Comparison of ENCODE assay signal across 8 cellular contexts in the genomic region with DNA sequence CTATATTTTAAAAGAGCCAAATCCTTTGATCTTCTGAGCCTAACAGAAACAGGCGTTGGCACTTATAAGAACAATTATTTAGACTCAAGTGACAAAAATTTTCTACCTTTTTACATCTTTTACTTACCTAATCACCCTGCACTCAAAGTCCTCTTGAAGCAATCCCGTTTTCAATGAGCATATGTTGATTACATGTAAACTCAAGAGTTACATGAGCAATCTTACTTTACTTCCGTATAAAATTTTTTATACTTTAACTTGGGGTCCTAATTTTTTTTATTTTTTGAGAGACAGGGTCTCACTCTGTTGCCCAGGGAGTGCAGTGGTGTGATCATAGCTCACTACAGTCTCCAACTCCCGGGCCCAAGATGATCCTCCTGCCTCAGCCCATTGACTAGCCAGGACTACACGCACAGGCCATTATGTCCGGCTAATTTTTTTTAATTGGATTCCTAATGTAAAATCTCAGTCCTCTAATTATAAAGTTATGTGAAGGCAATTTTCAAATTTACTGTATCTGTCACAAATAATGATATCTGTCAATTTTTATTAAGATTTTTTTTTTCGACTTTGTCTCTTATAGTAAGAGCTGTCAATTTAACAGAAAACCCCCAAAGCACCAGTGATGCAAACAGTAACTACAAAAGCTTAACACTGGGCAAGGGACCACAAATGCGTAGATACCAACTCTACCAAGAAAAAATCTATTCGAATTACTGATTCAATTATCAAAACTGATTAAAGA. TPM values are rescaled to one million over a fixed set of nuclear protein-coding genes. Genes with fewer than 3 reads are reported as not detected.
DNase-seq lines count a peak whose midpoint lies in the region; TF ChIP-seq lines count a peak whose summit lies in the region.

No MANE protein-coding gene starts in this region.

- no peak overlapping the region for H3K9ac ChIP-seq in HUES64 (ENCODE audit: low read depth, low read length)

- H3K36me3 ChIP-seq in HUES64 (ENCODE audit: insufficient read depth, low read length) (peaks cover 39% of the 10 kb centered on the region), breast epithelium (no peaks in the 10 kb centered on the region)

- DNase-seq in breast epithelium (ENCODE audit: low spot score in 2 of 2) = no peak
- no peak for DNase-seq in NCI-H2081 (lab: John Stamatoyannopoulos, UW)
- no peak for DNase-seq in NCI-H446 treated with DMSO at 0.1 percent for 48 hours (lab: John Stamatoyannopoulos, UW)
- no peak for DNase-seq in GDM1 (lab: John Stamatoyannopoulos, UW)
- no peak for DNase-seq in stimulated activated CD4-positive, alpha-beta T cell treated with anti-CD3 and anti-CD28 coated beads, Interleukin-2, amount 100 ng/mL, for 48 hours

- intact Hi-C loops in breast epithelium (cut with DNase I; ENCODE audit: low total_unique reads) = no loop called here

- H3K4me3 ChIP-seq in HUES64 (ENCODE audit: low read length) = peak overlapping the region; percentile 96
- H3K4me3 ChIP-seq in breast epithelium = peak overlapping the region; percentile 86 to 95 (median 93)
- H3K4me3 ChIP-seq in mononuclear cell (ENCODE audit: low read length) = peak overlapping the region; percentile 96

- H3K27me3 ChIP-seq in HUES64 (ENCODE audit: insufficient read depth, low read length) (no peaks in the 10 kb centered on the region), breast epithelium (no peaks in the 10 kb centered on the region), mononuclear cell (ENCODE audit: insufficient read depth, low read length) (no peaks in the 10 kb centered on the region)

- no peaks in the 10 kb centered on the region for H3K9me3 ChIP-seq in HUES64 (ENCODE audit: insufficient read depth, low read depth, low read length)
- no peaks in the 10 kb centered on the region for H3K9me3 ChIP-seq in breast epithelium
- no peaks in the 10 kb centered on the region for H3K9me3 ChIP-seq in mononuclear cell (ENCODE audit: low read depth, low read length)

- peaks cover 56% of the 10 kb centered on the region for H3K4me1 ChIP-seq in HUES64 (ENCODE audit: insufficient read depth, low read length)
- H3K4me1 ChIP-seq in breast epithelium = peaks cover 7 to 16% of the 10 kb centered on the region in 2 donors
- peaks cover 49% of the 10 kb centered on the region for H3K4me1 ChIP-seq in mononuclear cell (ENCODE audit: insufficient read depth, low read length)

- 29% methylated on average over 6 of the region's 9 CpGs for WGBS in HUES64

- no peak for TF ChIP-seq POLR2A in breast epithelium (IDR thresholded peaks at IDR 0.05)

- TF ChIP-seq CTCF in 22Rv1 (IDR thresholded peaks at IDR 0.05) (no peak), breast epithelium (IDR thresholded peaks at IDR 0.05) (no peak)

- H3K27ac ChIP-seq in 22Rv1 (peak overlapping the region; percentile 92), HUES64 (ENCODE audit: low read depth, low read length) (no peak overlapping the region), breast epithelium (peak overlapping the region; percentile 100)

RNA-seq across cellular contexts. Expression of a gene that starts 2.2 kb away (rescaled TPM):
- 478 TPM for polyA plus RNA-seq in HUES64 (2013, experiment 1 of 2)
- polyA plus RNA-seq in HUES64 (2013, experiment 2 of 2) = 532 TPM
- 100 to 1,000 TPM; 383 to 747 (median 494) TPM for total RNA-seq in breast epithelium
- total RNA-seq in mononuclear cell = 287 TPM

RNA-seq across cellular contexts. Expression of a gene that starts 19.1 kb away (rescaled TPM):
- not detected for polyA plus RNA-seq in HUES64 (2013, experiment 1 of 2)
- polyA plus RNA-seq in HUES64 (2013, experiment 2 of 2) = not detected
- total RNA-seq in breast epithelium = under 1 TPM in 1 of 3 donors, not detected in 2; 0.32 TPM
- 1.2 TPM for total RNA-seq in mononuclear cell
